Comparison of ENCODE assay signal across 1 cellular context in the genomic region with DNA sequence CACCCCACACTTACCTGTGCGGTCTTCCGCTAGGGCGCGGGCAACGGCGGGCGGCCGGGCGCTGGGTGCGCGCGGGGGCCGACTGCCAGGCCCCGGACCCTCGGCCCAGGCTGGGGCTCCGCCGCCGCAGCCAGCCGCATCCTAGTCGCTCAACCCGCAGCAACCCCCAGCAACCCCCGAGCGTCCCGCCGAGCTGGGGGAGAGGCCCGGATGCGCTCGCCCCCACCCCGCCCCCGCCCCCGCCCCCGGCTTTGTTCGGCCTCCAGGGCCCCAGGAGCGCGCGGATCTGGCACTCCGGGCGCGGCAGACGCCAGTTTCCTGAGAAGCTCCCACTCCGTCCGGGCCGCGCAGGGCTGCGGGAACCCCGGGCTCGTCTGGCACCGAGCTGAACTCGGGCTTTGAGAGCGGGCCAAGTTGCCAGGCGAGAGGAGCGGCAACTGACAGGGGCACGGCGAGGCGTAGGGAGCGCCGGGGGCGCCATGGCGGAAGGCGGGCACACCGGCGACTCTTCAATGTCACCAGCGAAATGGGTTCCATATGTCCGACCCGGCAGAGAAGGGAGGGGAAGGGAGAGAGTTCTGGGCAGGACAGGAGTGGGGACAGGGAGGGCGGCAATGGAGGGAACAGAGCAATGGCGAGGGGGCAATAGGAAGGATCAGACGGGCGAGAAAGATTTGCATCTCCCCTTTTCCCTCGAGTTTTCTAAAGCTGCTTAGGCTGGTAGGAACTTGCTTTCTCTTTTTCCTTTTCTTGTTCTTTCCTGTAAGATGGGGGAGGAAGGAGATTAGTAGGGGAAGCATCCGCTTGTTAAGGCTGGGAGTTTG.
TF ChIP-seq lines count a peak whose summit lies in the region.

No MANE protein-coding gene starts in this region.

TF ChIP-seq in IMR-90, 13 proteins besides CTCF, POLR2A, EP300 and RAD21:
- TF ChIP-seq, protein P1, sequence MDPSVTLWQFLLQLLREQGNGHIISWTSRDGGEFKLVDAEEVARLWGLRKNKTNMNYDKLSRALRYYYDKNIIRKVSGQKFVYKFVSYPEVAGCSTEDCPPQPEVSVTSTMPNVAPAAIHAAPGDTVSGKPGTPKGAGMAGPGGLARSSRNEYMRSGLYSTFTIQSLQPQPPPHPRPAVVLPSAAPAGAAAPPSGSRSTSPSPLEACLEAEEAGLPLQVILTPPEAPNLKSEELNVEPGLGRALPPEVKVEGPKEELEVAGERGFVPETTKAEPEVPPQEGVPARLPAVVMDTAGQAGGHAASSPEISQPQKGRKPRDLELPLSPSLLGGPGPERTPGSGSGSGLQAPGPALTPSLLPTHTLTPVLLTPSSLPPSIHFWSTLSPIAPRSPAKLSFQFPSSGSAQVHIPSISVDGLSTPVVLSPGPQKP (IDR thresholded peaks at IDR 0.05; ENCODE audit: borderline replicate concordance, low read depth, low read length), result no peak
- TF ChIP-seq FOS (IDR thresholded peaks at IDR 0.05; ENCODE audit: low read depth, low read length), result no peak
- TF ChIP-seq NFE2L2 (IDR thresholded peaks at IDR 0.05; ENCODE audit: low read depth, low read length), result no peak
- no peak for TF ChIP-seq RFX5 (IDR thresholded peaks at IDR 0.05; ENCODE audit: low read depth, low read length)
- no peak for TF ChIP-seq MXI1 (IDR thresholded peaks at IDR 0.05; ENCODE audit: borderline replicate concordance, low read depth, low read length)
- no peak for TF ChIP-seq SMC3 (IDR thresholded peaks at IDR 0.05; ENCODE audit: low read depth, low read length)
- TF ChIP-seq CEBPB (IDR thresholded peaks at IDR 0.05; ENCODE audit: low read depth, low read length), result no peak
- TF ChIP-seq MAZ (IDR thresholded peaks at IDR 0.05; ENCODE audit: borderline replicate concordance, low read depth, low read length), result no peak
- TF ChIP-seq, protein P2, sequence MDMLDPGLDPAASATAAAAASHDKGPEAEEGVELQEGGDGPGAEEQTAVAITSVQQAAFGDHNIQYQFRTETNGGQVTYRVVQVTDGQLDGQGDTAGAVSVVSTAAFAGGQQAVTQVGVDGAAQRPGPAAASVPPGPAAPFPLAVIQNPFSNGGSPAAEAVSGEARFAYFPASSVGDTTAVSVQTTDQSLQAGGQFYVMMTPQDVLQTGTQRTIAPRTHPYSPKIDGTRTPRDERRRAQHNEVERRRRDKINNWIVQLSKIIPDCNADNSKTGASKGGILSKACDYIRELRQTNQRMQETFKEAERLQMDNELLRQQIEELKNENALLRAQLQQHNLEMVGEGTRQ (IDR thresholded peaks at IDR 0.05; ENCODE audit: low read depth, low read length), result no peak
- no peak for TF ChIP-seq CHD1 (IDR thresholded peaks at IDR 0.05; ENCODE audit: low read depth, low read length)
- no peak for TF ChIP-seq RCOR1 (IDR thresholded peaks at IDR 0.05; ENCODE audit: insufficient replicate concordance, low read length)
- TF ChIP-seq BHLHE40 (IDR thresholded peaks at IDR 0.05; ENCODE audit: low read depth, low read length), result no peak
- TF ChIP-seq MAFK (IDR thresholded peaks at IDR 0.05; ENCODE audit: low read depth, low read length), result no peak
TF ChIP-seq in IMR-90: peak in this region for 0.
